Comparison of ENCODE assay signal across 22 cellular contexts in genomic region chr2:53782681-53783080, GRCh38.
"Had no signal": no experiment of that assay in that cellular context is flagged by ENCODE, and none has a peak within 500 bp of the region (broad histone marks: within the 10 kb centered on the region; RNA-seq: fewer than 3 reads in every experiment).

No MANE protein-coding gene starts in this region.

- ATAC-seq: gastrocnemius medialis, left colon, right cardiac atrium had no signal

- H3K4me3 Mint-ChIP-seq: activated CD4-positive, alpha-beta memory T cell treated with anti-CD3 and anti-CD28 coated beads for 36 hours; activated naive CD8-positive, alpha-beta T cell treated with anti-CD3 and anti-CD28 coated beads for 36 hours had no signal

- H3K9me3 Mint-ChIP-seq: activated CD4-positive, alpha-beta memory T cell treated with anti-CD3 and anti-CD28 coated beads for 36 hours; nephron had no signal

- H3K4me3 ChIP-seq: coronary artery, esophagus muscularis mucosa, gastrocnemius medialis had no signal

- H3K27me3 ChIP-seq: esophagus muscularis mucosa, gastrocnemius medialis had no signal

- H3K9ac ChIP-seq: parathyroid adenoma had no signal

- H2AFZ ChIP-seq: parathyroid adenoma had no signal

- DNase-seq: activated CD4-positive, alpha-beta memory T cell treated with anti-CD3 and anti-CD28 coated beads for 36 hours; activated CD4-positive, alpha-beta T cell treated with anti-CD3 and anti-CD28 coated beads for 4 hours; activated CD4-positive, CD25-positive, alpha-beta regulatory T cell; activated naive CD4-positive, alpha-beta T cell treated with Interleukin-2 at 50 U/mL for 16 hours; activated naive CD8-positive, alpha-beta T cell treated with anti-CD3 and anti-CD28 coated beads for 36 hours; activated T-cell treated with anti-CD3 and anti-CD28 coated beads, Interleukin-2, amount 50 U/mL, for 48 hours; cerebellar nuclear complex; gastrocnemius medialis; head of caudate nucleus; hypothalamus; islet precursor cell; left colon; mammary epithelial cell; right cardiac atrium; stimulated activated CD4-positive, alpha-beta T cell treated with anti-CD3 and anti-CD28 coated beads, Interleukin-4, amount 100 ng/mL, for 24 hours; stimulated activated naive CD4-positive, alpha-beta T cell treated with Interleukin-2 at 50 U/mL for 16 hours; T-helper 1 cell; T-helper 9 cell had no signal

- H3K27ac Mint-ChIP-seq: activated CD4-positive, alpha-beta memory T cell treated with anti-CD3 and anti-CD28 coated beads for 36 hours; activated naive CD8-positive, alpha-beta T cell treated with anti-CD3 and anti-CD28 coated beads for 36 hours; nephron had no signal

- H3K27ac ChIP-seq: coronary artery, esophagus muscularis mucosa, gastrocnemius medialis, parathyroid adenoma had no signal

- H3K9me3 ChIP-seq: esophagus muscularis mucosa, gastrocnemius medialis had no signal

- H3K27me3 Mint-ChIP-seq: activated CD4-positive, alpha-beta memory T cell treated with anti-CD3 and anti-CD28 coated beads for 36 hours; activated naive CD8-positive, alpha-beta T cell treated with anti-CD3 and anti-CD28 coated beads for 36 hours had no signal
